15 cellular contexts compared by ENCODE assay signal in genomic region chr11:62504158-62504973, GRCh38. TPM values are rescaled to one million over a fixed set of nuclear protein-coding genes. Genes with fewer than 3 reads are reported as not detected.
DNase-seq lines count a peak whose midpoint lies in the region; ATAC-seq and TF ChIP-seq lines count a peak whose summit lies in the region.
"Had no signal": no experiment of that assay in that cellular context is flagged by ENCODE, and none has a peak within 500 bp of the region (broad histone marks: within the 10 kb centered on the region; RNA-seq: fewer than 3 reads in every experiment).

No MANE protein-coding gene starts in this region.

- peaks cover 0 to 9% (median 0%) of the 10 kb centered on the region in 45 donors for H3K27me3 ChIP-seq in dorsolateral prefrontal cortex

- peaks cover 10% of the 10 kb centered on the region for H3K27me3 Mint-ChIP-seq in type B pancreatic cell
- H3K27me3 Mint-ChIP-seq in activated T-helper 2 cell treated with anti-CD3 and anti-CD28 coated beads, Interferon-gamma antibody, Interleukin-2, Interleukin-4, amounts not matched to agents 10 μg/mL and 5 μg/mL and 100 μg/mL, durations not matched to agents 14 hours and 24 hours and 36 hours (ENCODE audit: low read depth): peaks cover 34% of the 10 kb centered on the region
- H3K27me3 Mint-ChIP-seq: CD8-positive, alpha-beta memory T cell had no signal

- H3K4me1 Mint-ChIP-seq in type B pancreatic cell (ENCODE audit: unreplicated experiment): peaks cover 74% of the 10 kb centered on the region
- H3K4me1 Mint-ChIP-seq in activated T-helper 2 cell treated with anti-CD3 and anti-CD28 coated beads, Interferon-gamma antibody, Interleukin-2, Interleukin-4, amounts not matched to agents 10 μg/mL and 5 μg/mL and 100 μg/mL, durations not matched to agents 14 hours and 24 hours and 36 hours (ENCODE audit: low read depth): peaks cover 8% of the 10 kb centered on the region

- WGBS in mesodermal cell (ENCODE audit: insufficient coverage in 2 of 2), 2 experiments: 54 to 57% methylated on average over 10 of the region's 15 CpGs

- H3K9me3 ChIP-seq in mesodermal cell (ENCODE audit: control insufficient read depth, low read length): no peaks in the 10 kb centered on the region

- no peak for TF ChIP-seq CTCF in type B pancreatic cell (conservative IDR thresholded peaks at IDR 0.05)
- TF ChIP-seq CTCF in dorsolateral prefrontal cortex (IDR thresholded peaks at IDR 0.05 in 54 of 56, conservative IDR thresholded peaks at IDR 0.05 in 2 of 56; ENCODE audit: low read depth in 1 of 56, partially characterized antibody in 56 of 56): no peak

- peak overlapping the region; percentile 64 for H3K4me3 Mint-ChIP-seq in type B pancreatic cell
- H3K4me3 Mint-ChIP-seq in activated T-helper 2 cell treated with anti-CD3 and anti-CD28 coated beads, Interferon-gamma antibody, Interleukin-2, Interleukin-4, amounts not matched to agents 10 μg/mL and 5 μg/mL and 100 μg/mL, durations not matched to agents 14 hours and 24 hours and 36 hours (ENCODE audit: low read depth): no peak overlapping the region
- H3K4me3 Mint-ChIP-seq: CD8-positive, alpha-beta memory T cell; natural killer cell treated with Interleukin-12 subunit alpha and Interleukin-12 subunit beta and Interleukin-15 and Interleukin-18, amount 100 ng/mL, for 72 hours; T-cell had no signal

- peak overlapping the region; percentile 90 for H3K27ac Mint-ChIP-seq in type B pancreatic cell
- H3K27ac Mint-ChIP-seq in activated T-helper 2 cell treated with anti-CD3 and anti-CD28 coated beads, Interferon-gamma antibody, Interleukin-2, Interleukin-4, amounts not matched to agents 10 μg/mL and 5 μg/mL and 100 μg/mL, durations not matched to agents 14 hours and 24 hours and 36 hours: no peak overlapping the region
- H3K27ac Mint-ChIP-seq: natural killer cell treated with Interleukin-12 subunit alpha and Interleukin-12 subunit beta and Interleukin-15 and Interleukin-18, amount 100 ng/mL, for 72 hours had no signal

- H3K4me1 ChIP-seq in mesodermal cell (ENCODE audit: control insufficient read depth, insufficient read depth, low read length, poor library complexity, severe bottlenecking): peaks cover 49% of the 10 kb centered on the region

- intact Hi-C loops in Right ventricle myocardium superior (cut with DNase I): no loop called here
- intact Hi-C loops in cardiac septum (cut with DNase I): loop anchor here (5.0 kb wide), 1 partner anchor 107 kb away; no protein-coding TSS in a partner anchor
- intact Hi-C loops in dorsolateral prefrontal cortex (cut with DNase I): loop anchor here in 1 of 2 donors (5.0 kb wide), 1 partner anchor 38 kb away; no protein-coding TSS in a partner anchor
- intact Hi-C loops in activated T-helper 2 cell treated with anti-CD3 and anti-CD28 coated beads, Interferon-gamma antibody, Interleukin-2, Interleukin-4, amounts not matched to agents 10 μg/mL and 5 μg/mL and 100 μg/mL, durations not matched to agents 14 hours and 24 hours and 36 hours (cut with micrococcal nuclease): no loop called here

- H3K27ac ChIP-seq in mesodermal cell (ENCODE audit: low read depth, low read length, severe bottlenecking) (peak overlapping the region; percentile 23), dorsolateral prefrontal cortex (peak overlapping the region in 6 of 59 donors; percentile 3 to 52 (median 30))

- peak; percentile 4 for ATAC-seq in Right ventricle myocardium superior (ENCODE audit: poor library complexity)
- ATAC-seq: natural killer cell treated with Interleukin-12 subunit alpha and Interleukin-12 subunit beta and Interleukin-15 and Interleukin-18, amount 100 ng/mL, for 72 hours had no signal

- H3K36me3 Mint-ChIP-seq in type B pancreatic cell: no peaks in the 10 kb centered on the region
- no peaks in the 10 kb centered on the region for H3K36me3 Mint-ChIP-seq in activated T-helper 2 cell treated with anti-CD3 and anti-CD28 coated beads, Interferon-gamma antibody, Interleukin-2, Interleukin-4, amounts not matched to agents 10 μg/mL and 5 μg/mL and 100 μg/mL, durations not matched to agents 14 hours and 24 hours and 36 hours (ENCODE audit: low read depth)
- H3K36me3 Mint-ChIP-seq: CD8-positive, alpha-beta memory T cell; natural killer cell treated with Interleukin-12 subunit alpha and Interleukin-12 subunit beta and Interleukin-15 and Interleukin-18, amount 100 ng/mL, for 72 hours; T-cell had no signal

- H3K36me3 ChIP-seq in mesodermal cell (ENCODE audit: control insufficient read depth, insufficient read depth, low read length): no peaks in the 10 kb centered on the region

- no peaks in the 10 kb centered on the region for H3K9me3 Mint-ChIP-seq in type B pancreatic cell
- H3K9me3 Mint-ChIP-seq in activated T-helper 2 cell treated with anti-CD3 and anti-CD28 coated beads, Interferon-gamma antibody, Interleukin-2, Interleukin-4, amounts not matched to agents 10 μg/mL and 5 μg/mL and 100 μg/mL, durations not matched to agents 14 hours and 24 hours and 36 hours: no peaks in the 10 kb centered on the region
- H3K9me3 Mint-ChIP-seq: CD8-positive, alpha-beta memory T cell; natural killer cell treated with Interleukin-12 subunit alpha and Interleukin-12 subunit beta and Interleukin-15 and Interleukin-18, amount 100 ng/mL, for 72 hours; T-cell had no signal

- DNase-seq in Right ventricle myocardium superior (no peak), cardiac septum (ENCODE audit: low spot score) (no peak), ecto neural progenitor cell (ENCODE audit: low spot score) (peak; percentile 66), type B pancreatic cell (ENCODE audit: extremely low spot score, unreplicated experiment) (no peak), NCI-H2196 treated with DMSO at 0.1 percent for 48 hours (lab: John Stamatoyannopoulos, UW; ENCODE audit: unreplicated experiment) (no peak), dorsolateral prefrontal cortex (no peak)
- no peak for DNase-seq in activated T-helper 2 cell treated with anti-CD3 and anti-CD28 coated beads, Interferon-gamma antibody, Interleukin-2, Interleukin-4, amounts not matched to agents 10 μg/mL and 5 μg/mL and 100 μg/mL, durations not matched to agents 14 hours and 24 hours and 36 hours (ENCODE audit: low spot score)
- DNase-seq: activated CD4-positive, alpha-beta T cell treated with anti-CD3 and anti-CD28 coated beads for 4 hours; CD8-positive, alpha-beta memory T cell; MV-4-11; NCI-H2227 treated with DMSO at 0.1 percent for 48 hours; stimulated activated naive CD4-positive, alpha-beta T cell treated with Interleukin-2 at 50 U/mL for 16 hours; T-cell had no signal

- H3K4me3 ChIP-seq in mesodermal cell (ENCODE audit: extremely low read depth, insufficient read depth, low read length, poor library complexity, severe bottlenecking) (no peak overlapping the region), dorsolateral prefrontal cortex (no peak overlapping the region)

RNA-seq across cellular contexts. Expression of gene AHNAK, which starts 42.2 kb away (rescaled TPM):
- total RNA-seq in Right ventricle myocardium superior (318 TPM), cardiac septum (485 TPM), type B pancreatic cell (ENCODE audit: low replicate concordance) (302 and 656 TPM in 2 replicates), dorsolateral prefrontal cortex (100 to 1,000 TPM in 106 of 120 experiments, 10 to 100 TPM in 14; 61.5 to 470 (median 154) TPM)
- polyA plus RNA-seq in mesodermal cell (2013, experiment 1 of 2): 88.1 TPM
- polyA plus RNA-seq in mesodermal cell (2013, experiment 2 of 2): 82.4 TPM
- 105 and 108 TPM in 2 replicates for total RNA-seq in activated T-helper 2 cell treated with anti-CD3 and anti-CD28 coated beads, Interferon-gamma antibody, Interleukin-2, Interleukin-4, amounts not matched to agents 10 μg/mL and 5 μg/mL and 100 μg/mL, durations not matched to agents 14 hours and 24 hours and 36 hours
